In the genomic region with DNA sequence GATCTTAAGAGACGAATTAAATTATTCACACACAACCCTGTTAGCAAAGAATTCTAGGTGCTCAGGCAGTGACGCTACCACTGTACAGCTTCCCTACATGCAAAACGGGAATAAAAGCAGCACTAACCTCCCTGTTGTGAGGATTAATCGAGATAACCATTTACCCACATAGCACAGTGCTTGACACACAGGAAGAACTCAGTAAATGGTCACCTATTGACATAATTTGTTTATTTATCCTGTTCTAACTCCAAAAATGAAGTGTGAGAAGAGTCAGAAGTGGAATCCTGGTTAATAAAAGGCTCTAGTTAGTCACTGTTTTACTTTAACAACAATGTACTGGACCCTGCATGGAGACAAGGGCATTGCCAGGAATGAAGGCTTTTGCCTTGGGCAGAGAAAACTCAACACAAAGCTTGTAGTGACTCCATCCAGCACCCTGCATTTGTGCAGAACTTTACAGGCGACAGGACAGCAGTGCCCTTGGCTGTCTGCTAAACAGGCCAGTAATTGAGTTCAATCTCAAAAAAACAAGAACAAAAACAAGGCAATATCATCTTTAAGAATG, we compare ENCODE assay signal across 15 cellular contexts.
DNase-seq lines count a peak whose midpoint lies in the region; ATAC-seq and TF ChIP-seq lines count a peak whose summit lies in the region.
"Had no signal": no experiment of that assay in that cellular context is flagged by ENCODE, and none has a peak within 500 bp of the region (broad histone marks: within the 10 kb centered on the region; RNA-seq: fewer than 3 reads in every experiment).

No MANE protein-coding gene starts in this region.

- no peaks in the 10 kb centered on the region for H3K9me3 Mint-ChIP-seq in activated naive CD8-positive, alpha-beta T cell treated with anti-CD3 and anti-CD28 coated beads, Interleukin-2, amount 50 U/mL, for 24 hours
- H3K9me3 Mint-ChIP-seq: activated naive CD8-positive, alpha-beta T cell treated with anti-CD3 and anti-CD28 coated beads for 36 hours; activated T-cell treated with anti-CD3 and anti-CD28 coated beads, Interleukin-2, amount 50 U/mL, for 72 hours; T-helper 2 cell treated with Interferon-gamma antibody and Interleukin-4, amounts not matched to agents 5 μg/mL and 100 μg/mL, for 36 hours had no signal

- TF ChIP-seq EP300 in gastroesophageal sphincter (IDR thresholded peaks at IDR 0.05) = no peak
- no peak for TF ChIP-seq EP300 in transverse colon (IDR thresholded peaks at IDR 0.05; ENCODE audit: low read depth)

- H3K4me1 Mint-ChIP-seq in activated naive CD8-positive, alpha-beta T cell treated with anti-CD3 and anti-CD28 coated beads, Interleukin-2, amount 50 U/mL, for 24 hours = no peaks in the 10 kb centered on the region
- H3K4me1 Mint-ChIP-seq: activated naive CD8-positive, alpha-beta T cell treated with anti-CD3 and anti-CD28 coated beads for 36 hours; B cell had no signal

- H3K27ac Mint-ChIP-seq in activated naive CD8-positive, alpha-beta T cell treated with anti-CD3 and anti-CD28 coated beads, Interleukin-2, amount 50 U/mL, for 24 hours = no peak overlapping the region
- H3K27ac Mint-ChIP-seq: activated naive CD8-positive, alpha-beta T cell treated with anti-CD3 and anti-CD28 coated beads for 36 hours; activated T-cell treated with anti-CD3 and anti-CD28 coated beads, Interleukin-2, amount 50 U/mL, for 72 hours; B cell; T-helper 2 cell treated with Interferon-gamma antibody and Interleukin-4, amounts not matched to agents 5 μg/mL and 100 μg/mL, for 36 hours had no signal

- peaks cover 6% of the 10 kb centered on the region for H3K27me3 Mint-ChIP-seq in activated naive CD8-positive, alpha-beta T cell treated with anti-CD3 and anti-CD28 coated beads, Interleukin-2, amount 50 U/mL, for 24 hours

- POLR2A ChIA-PET in RWPE1 (lab: Yijun Ruan, JAX; ENCODE audit: low non-redundant PET) = no interaction called here

- peak overlapping the region; percentile 93 to 96 for H3K27ac ChIP-seq in ascending aorta
- peak overlapping the region; percentile 84 to 97 (median 93) for H3K27ac ChIP-seq in gastroesophageal sphincter
- peak overlapping the region; percentile 47 for H3K27ac ChIP-seq in mesodermal cell (ENCODE audit: low read depth, low read length, severe bottlenecking)
- peak overlapping the region; percentile 27 to 89 (median 88) for H3K27ac ChIP-seq in transverse colon
- no peak overlapping the region for H3K27ac ChIP-seq in RWPE1
- H3K27ac ChIP-seq: GM23248, HL-60 had no signal

- H3K4me1 ChIP-seq in ascending aorta (peaks cover 22 to 82% of the 10 kb centered on the region in 2 donors), gastroesophageal sphincter (peaks cover 27 to 98% (median 37%) of the 10 kb centered on the region in 3 donors), mesodermal cell (ENCODE audit: control insufficient read depth, insufficient read depth, low read length, poor library complexity, severe bottlenecking) (peaks cover 22% of the 10 kb centered on the region), transverse colon (peaks cover 5 to 33% (median 15%) of the 10 kb centered on the region in 4 donors)

- no peaks in the 10 kb centered on the region for H3K36me3 Mint-ChIP-seq in activated naive CD8-positive, alpha-beta T cell treated with anti-CD3 and anti-CD28 coated beads, Interleukin-2, amount 50 U/mL, for 24 hours (ENCODE audit: low read depth)
- H3K36me3 Mint-ChIP-seq: activated naive CD8-positive, alpha-beta T cell treated with anti-CD3 and anti-CD28 coated beads for 36 hours had no signal

- TF ChIP-seq CTCF in ascending aorta (IDR thresholded peaks at IDR 0.05) (no peak), gastroesophageal sphincter (IDR thresholded peaks at IDR 0.05) (no peak), transverse colon (IDR thresholded peaks at IDR 0.05) (no peak), RWPE1 (conservative IDR thresholded peaks at IDR 0.05; ENCODE audit: low read depth) (no peak)

- H3K27me3 ChIP-seq in ascending aorta = no peaks in the 10 kb centered on the region
- H3K27me3 ChIP-seq in gastroesophageal sphincter = no peaks in the 10 kb centered on the region
- H3K27me3 ChIP-seq in transverse colon = no peaks in the 10 kb centered on the region

- in situ Hi-C loops in transverse colon (cut with MboI; ENCODE audit: low pct_ligation_motif_present in 1 of 4, low pct_unique_long_range_greater_than_20kb in 1 of 4, low sequenced_read_pairs in 3 of 4) = no loop called here

- H3K36me3 ChIP-seq in ascending aorta (peaks cover 32 to 47% of the 10 kb centered on the region in 2 donors), gastroesophageal sphincter (peaks cover 0 to 6% of the 10 kb centered on the region in 2 donors), mesodermal cell (ENCODE audit: control insufficient read depth, insufficient read depth, low read length) (no peaks in the 10 kb centered on the region), transverse colon (no peaks in the 10 kb centered on the region)

- TF ChIP-seq POLR2A in gastroesophageal sphincter (IDR thresholded peaks at IDR 0.05) (no peak), transverse colon (IDR thresholded peaks at IDR 0.05) (no peak)

- intact Hi-C loops in ascending aorta (cut with DNase I) = no loop called here
- intact Hi-C loops in transverse colon (cut with DNase I; ENCODE audit: low total_unique reads) = no loop called here

- H3K4me3 Mint-ChIP-seq in activated naive CD8-positive, alpha-beta T cell treated with anti-CD3 and anti-CD28 coated beads, Interleukin-2, amount 50 U/mL, for 24 hours = no peak overlapping the region
- H3K4me3 Mint-ChIP-seq: activated naive CD8-positive, alpha-beta T cell treated with anti-CD3 and anti-CD28 coated beads for 36 hours; activated T-cell treated with anti-CD3 and anti-CD28 coated beads, Interleukin-2, amount 50 U/mL, for 72 hours; B cell; T-helper 2 cell treated with Interferon-gamma antibody and Interleukin-4, amounts not matched to agents 5 μg/mL and 100 μg/mL, for 36 hours had no signal

- H3K4me3 ChIP-seq in ascending aorta (peak overlapping the region in 1 of 2 donors; percentile 18), gastroesophageal sphincter (no peak overlapping the region), mesodermal cell (ENCODE audit: extremely low read depth, insufficient read depth, low read length, poor library complexity, severe bottlenecking) (no peak overlapping the region), transverse colon (no peak overlapping the region)
- H3K4me3 ChIP-seq: GM23248 had no signal

- DNase-seq in ascending aorta (ENCODE audit: low spot score in 2 of 2) = peak in 1 of 2 donors; percentile 58
- DNase-seq in transverse colon = no peak
- no peak for DNase-seq in activated naive CD8-positive, alpha-beta T cell treated with anti-CD3 and anti-CD28 coated beads, Interleukin-2, amount 50 U/mL, for 24 hours
- DNase-seq in activated effector memory CD4-positive, alpha-beta T cell treated with anti-CD3 and anti-CD28 coated beads, Interleukin-2, amount 50 U/mL, for 16 hours = no peak
- DNase-seq in RWPE1 (ENCODE audit: low spot score) = no peak
- DNase-seq: activated CD4-positive, CD25-positive, alpha-beta regulatory T cell; activated naive CD8-positive, alpha-beta T cell treated with anti-CD3 and anti-CD28 coated beads for 36 hours; activated T-cell treated with anti-CD3 and anti-CD28 coated beads, Interleukin-2, amount 50 U/mL, for 72 hours; GM23248; NCI-H2081 had no signal

- H3K9me3 ChIP-seq in ascending aorta (no peaks in the 10 kb centered on the region), gastroesophageal sphincter (no peaks in the 10 kb centered on the region), mesodermal cell (ENCODE audit: control insufficient read depth, low read length) (no peaks in the 10 kb centered on the region), transverse colon (no peaks in the 10 kb centered on the region)

- no peak for ATAC-seq in gastroesophageal sphincter
- no peak for ATAC-seq in activated naive CD8-positive, alpha-beta T cell treated with anti-CD3 and anti-CD28 coated beads, Interleukin-2, amount 50 U/mL, for 24 hours
- ATAC-seq: activated T-cell treated with anti-CD3 and anti-CD28 coated beads, Interleukin-2, amount 50 U/mL, for 72 hours had no signal

- CTCF ChIA-PET in RWPE1 (lab: Yijun Ruan, JAX) = interaction anchor here (0.7 to 3.5 kb wide), 3 partner anchors 10 to 493 kb away, joined by 3 to 16 read pairs (median 5); no protein-coding TSS in a partner anchor

- WGBS in gastroesophageal sphincter (ENCODE audit: low coverage in 1 of 2), 2 donors = 40 to 46% methylated on average over 4 to 5 of the region's 5 CpGs
- WGBS in mesodermal cell (ENCODE audit: insufficient coverage in 2 of 2), 2 experiments = 86 to 100% methylated on average over 1 to 2 of the region's 5 CpGs
- 71 to 85% methylated on average over 5 of the region's 5 CpGs for WGBS in transverse colon (ENCODE audit: low coverage in 1 of 2), 2 donors
